14 cellular contexts compared by ENCODE assay signal in genomic region chr20:4507288-4507719, GRCh38.
DNase-seq lines count a peak whose midpoint lies in the region; FAIRE-seq and TF ChIP-seq lines count a peak whose summit lies in the region.
"Had no signal": no experiment of that assay in that cellular context is flagged by ENCODE, and none has a peak within 500 bp of the region (broad histone marks: within the 10 kb centered on the region; RNA-seq: fewer than 3 reads in every experiment).

No MANE protein-coding gene starts in this region.

- H3K9me3 ChIP-seq in vagina, result no peaks in the 10 kb centered on the region
- H3K9me3 ChIP-seq: BLaER1, testis had no signal

- no peaks in the 10 kb centered on the region for H3K36me3 ChIP-seq in vagina
- H3K36me3 ChIP-seq: BLaER1 had no signal

- intact Hi-C loops in vagina (cut with DNase I), result no loop called here

- H3K4me1 ChIP-seq in vagina, result no peaks in the 10 kb centered on the region
- H3K4me1 ChIP-seq: BLaER1, testis had no signal

- no peaks in the 10 kb centered on the region for H3K27me3 ChIP-seq in vagina
- H3K27me3 ChIP-seq: BLaER1, testis had no signal

- FAIRE-seq in GM12892 (lab: Jason Lieb, UNC), result no peak

- H3K27ac ChIP-seq in vagina, result no peak overlapping the region
- H3K27ac ChIP-seq: BLaER1, testis, VCaP had no signal

- POLR2A ChIA-PET in AG04449 (lab: Yijun Ruan, JAX), result interaction anchor here (1.1 kb wide), 1 partner anchor 17 kb away, joined by 4 read pairs; no protein-coding TSS in a partner anchor

- no peak overlapping the region for H3K4me3 ChIP-seq in AG04449 (ENCODE audit: low read depth, low read length)
- no peak overlapping the region for H3K4me3 ChIP-seq in vagina
- H3K4me3 ChIP-seq: BLaER1, testis had no signal

- TF ChIP-seq CTCF in AG04449 (IDR thresholded peaks at IDR 0.05; ENCODE audit: insufficient read depth, low read length, missing control alignments) (no peak), vagina (IDR thresholded peaks at IDR 0.05) (no peak)

- no peak for TF ChIP-seq POLR2A in GM12892 (IDR thresholded peaks at IDR 0.05; ENCODE audit: low read depth, low read length)
- TF ChIP-seq POLR2A in vagina (IDR thresholded peaks at IDR 0.05), result no peak

- CTCF ChIA-PET in AG04449 (lab: Yijun Ruan, JAX), result interaction anchor here (1.2 to 1.8 kb wide), 5 partner anchors 11 to 85 kb away, joined by 3 to 5 read pairs (median 4); no protein-coding TSS in a partner anchor

- DNase-seq in AG04449 (ENCODE audit: low read depth, low spot score), result peak; percentile 94
- DNase-seq in HT-29 (ENCODE audit: low spot score), result peak; percentile 62
- DNase-seq in astrocyte of the hippocampus (ENCODE audit: low read depth, low spot score), result peak; percentile 56
- DNase-seq in iris pigment epithelial cell (ENCODE audit: low read depth), result peak; percentile 92
- no peak for DNase-seq in foreskin melanocyte
- no peak for DNase-seq in GM12892 (ENCODE audit: insufficient read length)
- no peak for DNase-seq in SIG-M5 (lab: John Stamatoyannopoulos, UW)
- DNase-seq in vagina (ENCODE audit: extremely low spot score in 2 of 2), result no peak
- DNase-seq: activated T-cell treated with anti-CD3 and anti-CD28 coated beads, Interleukin-2, amount 50 U/mL, for 72 hours; H7; head of caudate nucleus; testis had no signal

Comparison
In these comparisons a context has a peak if more than half of its experiments do, and no peak if none do; other contexts are left out.
1. DNase-seq: peak in AG04449 (single experiment), HT-29 (single experiment), astrocyte of the hippocampus (single experiment) and iris pigment epithelial cell (single experiment); none in foreskin melanocyte (single experiment), GM12892 (single experiment), SIG-M5 (single experiment) and vagina (0 of 2).